13 cellular contexts compared by ENCODE assay signal in genomic region chr3:79015854-79016253, GRCh38.
DNase-seq lines count a peak whose midpoint lies in the region; ATAC-seq and TF ChIP-seq lines count a peak whose summit lies in the region.
"Had no signal": no experiment of that assay in that cellular context is flagged by ENCODE, and none has a peak within 500 bp of the region (broad histone marks: within the 10 kb centered on the region; RNA-seq: fewer than 3 reads in every experiment).

No MANE protein-coding gene starts in this region.

- no peaks in the 10 kb centered on the region for H3K36me3 Mint-ChIP-seq in HFFc6 (ENCODE audit: low read depth)
- H3K36me3 Mint-ChIP-seq in activated T-cell treated with anti-CD3 and anti-CD28 coated beads, Interleukin-2, amount 50 U/mL, for 72 hours (ENCODE audit: insufficient read depth in 2 of 2): peaks cover 0 to 6% of the 10 kb centered on the region in 2 donors
- H3K36me3 Mint-ChIP-seq: brain had no signal

- no peak overlapping the region for H2AK5ac ChIP-seq in trophoblast cell (ENCODE audit: low read length)

- H3K4me2 ChIP-seq in trophoblast cell (ENCODE audit: low read length): peak overlapping the region; percentile 36

- H2BK120ac ChIP-seq in trophoblast cell (ENCODE audit: insufficient read depth, low read length, poor library complexity): no peak overlapping the region

- H3K4me1 ChIP-seq in ectodermal cell (ENCODE audit: control insufficient read depth, insufficient read depth, low read length) (peaks cover 27% of the 10 kb centered on the region), trophoblast cell (ENCODE audit: control insufficient read depth in 1 of 2, insufficient read depth in 2 of 2, low read length in 2 of 2) (no peaks in the 10 kb centered on the region)

- H3K4me3 ChIP-seq in ectodermal cell (ENCODE audit: insufficient read depth, low read depth, low read length): peak overlapping the region; percentile 92
- no peak overlapping the region for H3K4me3 ChIP-seq in trophoblast cell (ENCODE audit: low read depth, low read length)

- peaks cover 15% of the 10 kb centered on the region for H3K79me2 ChIP-seq in trophoblast cell (ENCODE audit: control insufficient read depth, insufficient read depth, low read length, poor library complexity)

- H4K12ac ChIP-seq in trophoblast cell (ENCODE audit: low read depth, low read length): no peak overlapping the region

- H2BK5ac ChIP-seq in trophoblast cell (ENCODE audit: low read depth, low read length, poor library complexity): no peak overlapping the region

- H3K27ac Mint-ChIP-seq in HFFc6: peak overlapping the region; percentile 32; the same call in 1 of the 2 replicates
- no peak overlapping the region for H3K27ac Mint-ChIP-seq in activated T-cell treated with anti-CD3 and anti-CD28 coated beads, Interleukin-2, amount 50 U/mL, for 72 hours

- H3K36me3 ChIP-seq in ectodermal cell (ENCODE audit: control insufficient read depth, insufficient read depth, low read length): no peaks in the 10 kb centered on the region
- H3K36me3 ChIP-seq in trophoblast cell (ENCODE audit: control insufficient read depth in 1 of 2, insufficient read depth in 2 of 2, low read length in 2 of 2): no peaks in the 10 kb centered on the region
- H3K36me3 ChIP-seq: upper lobe of left lung had no signal

- H3K27ac ChIP-seq in ectodermal cell (ENCODE audit: insufficient read depth, low read depth, low read length, poor library complexity, severe bottlenecking): no peak overlapping the region
- H3K27ac ChIP-seq in trophoblast cell (ENCODE audit: low read depth, low read length): no peak overlapping the region
- H3K27ac ChIP-seq: upper lobe of left lung had no signal

- H3K14ac ChIP-seq in trophoblast cell (ENCODE audit: low read length): no peak overlapping the region

- TF ChIP-seq CTCF in HFFc6 (IDR thresholded peaks at IDR 0.05): no peak

- peaks cover 16% of the 10 kb centered on the region for H3K79me1 ChIP-seq in trophoblast cell (ENCODE audit: low read length)

- H4K8ac ChIP-seq in trophoblast cell (ENCODE audit: low read depth, low read length): no peak overlapping the region

- 75 to 100% methylated on average over 1 of the region's 1 CpG for WGBS in ectodermal cell, 2 experiments
- no CpG with 5 or more reads among the region's 1 CpG for WGBS in trophoblast cell (ENCODE audit: extremely low coverage, insufficient coverage, insufficient read length)

- no peak for ATAC-seq in activated T-cell treated with anti-CD3 and anti-CD28 coated beads, Interleukin-2, amount 50 U/mL, for 72 hours (replicated peaks in 1 of 2)
- ATAC-seq: Right ventricle myocardium inferior, sciatic nerve had no signal

- H3K27me3 Mint-ChIP-seq in HFFc6 (ENCODE audit: insufficient read depth): peaks cover 3% of the 10 kb centered on the region; the same call in 1 of the 2 replicates
- peaks cover 8% of the 10 kb centered on the region for H3K27me3 Mint-ChIP-seq in activated T-cell treated with anti-CD3 and anti-CD28 coated beads, Interleukin-2, amount 50 U/mL, for 72 hours (ENCODE audit: low read depth)

- no peak overlapping the region for H3K4ac ChIP-seq in trophoblast cell (ENCODE audit: low read depth, low read length)

- no peak overlapping the region for H2AFZ ChIP-seq in trophoblast cell (ENCODE audit: insufficient read depth, low read length, poor library complexity)

- no peak overlapping the region for H3K9ac ChIP-seq in trophoblast cell (ENCODE audit: low read length)

- H3K9me3 ChIP-seq in ectodermal cell (ENCODE audit: control insufficient read depth, low read length): no peaks in the 10 kb centered on the region
- no peaks in the 10 kb centered on the region for H3K9me3 ChIP-seq in trophoblast cell (ENCODE audit: insufficient read depth, low read depth, low read length)
- H3K9me3 ChIP-seq: upper lobe of left lung had no signal

- H3K18ac ChIP-seq in trophoblast cell (ENCODE audit: low read length): no peak overlapping the region

- H3K27me3 ChIP-seq in ectodermal cell (ENCODE audit: control insufficient read depth, insufficient read depth, low read length, poor library complexity, severe bottlenecking) (no peaks in the 10 kb centered on the region), trophoblast cell (ENCODE audit: insufficient read depth, low read length) (no peaks in the 10 kb centered on the region)
- H3K27me3 ChIP-seq: upper lobe of left lung had no signal

- H4K91ac ChIP-seq in trophoblast cell (ENCODE audit: low read depth, low read length): no peak overlapping the region

- H2BK12ac ChIP-seq in trophoblast cell (ENCODE audit: low read length): no peak overlapping the region

- peak; percentile 12 for DNase-seq in NCI-H82 (lab: John Stamatoyannopoulos, UW)
- DNase-seq in NCI-H82 treated with DMSO at 0.1 percent for 48 hours (lab: John Stamatoyannopoulos, UW; ENCODE audit: unreplicated experiment): no peak
- no peak for DNase-seq in HFFc6
- DNase-seq in trophoblast cell: no peak
- DNase-seq in dedifferentiated amniotic fluid mesenchymal stem cell (ENCODE audit: extremely low spot score): no peak
- DNase-seq in activated T-cell treated with anti-CD3 and anti-CD28 coated beads, Interleukin-2, amount 50 U/mL, for 72 hours: no peak
- no peak for DNase-seq in KBM-7
- DNase-seq: ACHN, upper lobe of left lung had no signal

- peaks cover 26% of the 10 kb centered on the region for H3K4me1 Mint-ChIP-seq in HFFc6 (ENCODE audit: low read depth)
- H3K4me1 Mint-ChIP-seq in activated T-cell treated with anti-CD3 and anti-CD28 coated beads, Interleukin-2, amount 50 U/mL, for 72 hours (ENCODE audit: low read depth): peaks cover 7% of the 10 kb centered on the region

- no peaks in the 10 kb centered on the region for H3K9me3 Mint-ChIP-seq in HFFc6
- H3K9me3 Mint-ChIP-seq in activated T-cell treated with anti-CD3 and anti-CD28 coated beads, Interleukin-2, amount 50 U/mL, for 72 hours: peaks cover 3 to 4% of the 10 kb centered on the region in 2 donors
- H3K9me3 Mint-ChIP-seq: brain had no signal

- H3K23ac ChIP-seq in trophoblast cell (ENCODE audit: low read length): no peak overlapping the region

- H3K4me3 Mint-ChIP-seq in HFFc6: no peak overlapping the region
- H3K4me3 Mint-ChIP-seq in activated T-cell treated with anti-CD3 and anti-CD28 coated beads, Interleukin-2, amount 50 U/mL, for 72 hours: no peak overlapping the region
- H3K4me3 Mint-ChIP-seq: brain had no signal

- in situ Hi-C loops in KBM-7 (cut with MboI; ENCODE audit: low pct_unique_long_range_greater_than_20kb, low sequenced_read_pairs): no loop called here
